In the genomic region with DNA sequence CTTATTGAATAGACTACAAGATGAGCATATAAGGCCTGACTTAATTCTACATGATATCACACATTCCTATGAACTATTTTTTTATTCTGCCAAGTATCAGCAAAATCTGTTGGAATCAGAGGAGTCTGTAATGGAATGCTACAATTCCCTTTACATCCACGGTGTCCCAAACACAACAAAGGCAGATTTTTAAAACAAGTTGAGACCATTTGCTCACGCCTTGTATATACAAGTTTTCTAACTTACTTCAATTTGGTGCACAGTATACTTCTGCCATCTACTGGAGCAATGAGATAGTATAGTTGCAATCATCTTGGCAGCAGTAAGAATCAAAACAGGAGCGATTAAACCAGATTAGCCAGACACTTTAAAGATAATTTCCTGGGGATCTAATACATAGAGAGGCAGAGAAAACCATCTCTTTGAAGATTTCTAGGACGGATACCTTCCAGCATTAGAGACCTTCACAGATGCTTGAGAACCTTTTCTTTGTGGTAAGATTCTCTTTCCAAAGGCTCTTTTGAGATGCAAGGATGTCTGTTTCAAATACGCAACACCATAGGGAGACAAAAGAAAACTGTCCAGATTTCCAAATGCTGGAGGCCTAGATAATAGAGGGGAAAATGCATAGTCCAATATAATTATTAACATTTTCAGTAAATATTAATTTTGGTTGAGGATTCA, we compare ENCODE assay signal across 1 cellular context.
TF ChIP-seq lines count a peak whose summit lies in the region.

No MANE protein-coding gene starts in this region.

TF ChIP-seq in GM23338, 12 proteins besides CTCF, POLR2A, EP300 and RAD21 (continued from another document):
- TF ChIP-seq, protein P1, sequence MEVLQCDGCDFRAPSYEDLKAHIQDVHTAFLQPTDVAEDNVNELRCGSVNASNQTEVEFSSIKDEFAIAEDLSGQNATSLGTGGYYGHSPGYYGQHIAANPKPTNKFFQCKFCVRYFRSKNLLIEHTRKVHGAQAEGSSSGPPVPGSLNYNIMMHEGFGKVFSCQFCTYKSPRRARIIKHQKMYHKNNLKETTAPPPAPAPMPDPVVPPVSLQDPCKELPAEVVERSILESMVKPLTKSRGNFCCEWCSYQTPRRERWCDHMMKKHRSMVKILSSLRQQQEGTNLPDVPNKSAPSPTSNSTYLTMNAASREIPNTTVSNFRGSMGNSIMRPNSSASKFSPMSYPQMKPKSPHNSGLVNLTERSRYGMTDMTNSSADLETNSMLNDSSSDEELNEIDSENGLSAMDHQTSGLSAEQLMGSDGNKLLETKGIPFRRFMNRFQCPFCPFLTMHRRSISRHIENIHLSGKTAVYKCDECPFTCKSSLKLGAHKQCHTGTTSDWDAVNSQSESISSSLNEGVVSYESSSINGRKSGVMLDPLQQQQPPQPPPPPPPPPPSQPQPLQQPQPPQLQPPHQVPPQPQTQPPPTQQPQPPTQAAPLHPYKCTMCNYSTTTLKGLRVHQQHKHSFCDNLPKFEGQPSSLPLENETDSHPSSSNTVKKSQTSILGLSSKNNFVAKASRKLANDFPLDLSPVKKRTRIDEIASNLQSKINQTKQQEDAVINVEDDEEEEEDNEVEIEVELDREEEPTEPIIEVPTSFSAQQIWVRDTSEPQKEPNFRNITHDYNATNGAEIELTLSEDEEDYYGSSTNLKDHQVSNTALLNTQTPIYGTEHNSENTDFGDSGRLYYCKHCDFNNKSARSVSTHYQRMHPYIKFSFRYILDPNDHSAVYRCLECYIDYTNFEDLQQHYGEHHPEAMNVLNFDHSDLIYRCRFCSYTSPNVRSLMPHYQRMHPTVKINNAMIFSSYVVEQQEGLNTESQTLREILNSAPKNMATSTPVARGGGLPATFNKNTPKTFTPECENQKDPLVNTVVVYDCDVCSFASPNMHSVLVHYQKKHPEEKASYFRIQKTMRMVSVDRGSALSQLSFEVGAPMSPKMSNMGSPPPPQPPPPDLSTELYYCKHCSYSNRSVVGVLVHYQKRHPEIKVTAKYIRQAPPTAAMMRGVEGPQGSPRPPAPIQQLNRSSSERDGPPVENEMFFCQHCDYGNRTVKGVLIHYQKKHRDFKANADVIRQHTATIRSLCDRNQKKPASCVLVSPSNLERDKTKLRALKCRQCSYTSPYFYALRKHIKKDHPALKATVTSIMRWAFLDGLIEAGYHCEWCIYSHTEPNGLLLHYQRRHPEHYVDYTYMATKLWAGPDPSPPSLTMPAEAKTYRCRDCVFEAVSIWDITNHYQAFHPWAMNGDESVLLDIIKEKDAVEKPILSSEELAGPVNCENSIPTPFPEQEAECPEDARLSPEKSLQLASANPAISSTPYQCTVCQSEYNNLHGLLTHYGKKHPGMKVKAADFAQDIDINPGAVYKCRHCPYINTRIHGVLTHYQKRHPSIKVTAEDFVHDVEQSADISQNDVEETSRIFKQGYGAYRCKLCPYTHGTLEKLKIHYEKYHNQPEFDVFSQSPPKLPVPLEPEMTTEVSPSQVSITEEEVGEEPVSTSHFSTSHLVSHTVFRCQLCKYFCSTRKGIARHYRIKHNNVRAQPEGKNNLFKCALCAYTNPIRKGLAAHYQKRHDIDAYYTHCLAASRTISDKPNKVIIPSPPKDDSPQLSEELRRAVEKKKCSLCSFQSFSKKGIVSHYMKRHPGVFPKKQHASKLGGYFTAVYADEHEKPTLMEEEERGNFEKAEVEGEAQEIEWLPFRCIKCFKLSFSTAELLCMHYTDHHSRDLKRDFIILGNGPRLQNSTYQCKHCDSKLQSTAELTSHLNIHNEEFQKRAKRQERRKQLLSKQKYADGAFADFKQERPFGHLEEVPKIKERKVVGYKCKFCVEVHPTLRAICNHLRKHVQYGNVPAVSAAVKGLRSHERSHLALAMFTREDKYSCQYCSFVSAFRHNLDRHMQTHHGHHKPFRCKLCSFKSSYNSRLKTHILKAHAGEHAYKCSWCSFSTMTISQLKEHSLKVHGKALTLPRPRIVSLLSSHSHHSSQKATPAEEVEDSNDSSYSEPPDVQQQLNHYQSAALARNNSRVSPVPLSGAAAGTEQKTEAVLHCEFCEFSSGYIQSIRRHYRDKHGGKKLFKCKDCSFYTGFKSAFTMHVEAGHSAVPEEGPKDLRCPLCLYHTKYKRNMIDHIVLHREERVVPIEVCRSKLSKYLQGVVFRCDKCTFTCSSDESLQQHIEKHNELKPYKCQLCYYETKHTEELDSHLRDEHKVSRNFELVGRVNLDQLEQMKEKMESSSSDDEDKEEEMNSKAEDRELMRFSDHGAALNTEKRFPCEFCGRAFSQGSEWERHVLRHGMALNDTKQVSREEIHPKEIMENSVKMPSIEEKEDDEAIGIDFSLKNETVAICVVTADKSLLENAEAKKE (CRISPR knock-in tag; IDR thresholded peaks at IDR 0.05): no peak
- TF ChIP-seq EZH2phosphoT487 (IDR thresholded peaks at IDR 0.05; ENCODE audit: unreplicated experiment) (no peak), STAT1 (IDR thresholded peaks at IDR 0.05; ENCODE audit: unreplicated experiment) (no peak), POLR2AphosphoS5 (IDR thresholded peaks at IDR 0.05; ENCODE audit: low read depth) (no peak), EZH2 (IDR thresholded peaks at IDR 0.05; ENCODE audit: low read depth, unreplicated experiment) (no peak), ZNF331 (CRISPR knock-in tag; IDR thresholded peaks at IDR 0.05; ENCODE audit: low read depth) (no peak)
